In the genomic region with DNA sequence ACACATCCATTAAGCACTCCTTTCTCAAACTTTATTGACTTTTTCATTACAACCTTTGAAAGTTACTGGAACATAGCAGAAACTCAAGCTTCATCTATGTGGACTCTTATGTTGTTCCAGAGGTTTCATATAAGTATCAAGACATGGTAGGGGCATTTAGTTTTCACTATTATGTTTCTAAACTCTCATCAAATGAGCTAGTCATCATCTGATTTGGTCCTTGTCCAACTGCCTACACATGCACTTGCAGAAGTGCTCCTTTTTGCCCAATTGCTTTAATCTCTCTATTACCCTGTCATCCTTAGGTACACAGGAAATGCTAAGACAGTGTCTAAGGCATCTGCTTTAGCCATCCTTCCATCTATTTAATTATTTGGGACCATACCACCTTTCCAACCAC, we compare ENCODE assay signal across 26 cellular contexts. TPM values are rescaled to one million over a fixed set of nuclear protein-coding genes. Genes with fewer than 3 reads are reported as not detected.
"Had no signal": no experiment of that assay in that cellular context is flagged by ENCODE, and none has a peak within 500 bp of the region (broad histone marks: within the 10 kb centered on the region; RNA-seq: fewer than 3 reads in every experiment).

No MANE protein-coding gene starts in this region.

- H3K4me3 ChIP-seq: colonic mucosa, dorsolateral prefrontal cortex, left lung, lung, thoracic aorta, upper lobe of left lung had no signal

- H3K36me3 ChIP-seq: colonic mucosa, left lung, thoracic aorta, upper lobe of left lung had no signal

- H3K27ac ChIP-seq: colonic mucosa, dorsolateral prefrontal cortex, left lung, thoracic aorta, upper lobe of left lung, VCaP had no signal

- FAIRE-seq: astrocyte, endothelial cell of umbilical vein had no signal

- H3K27me3 ChIP-seq: colonic mucosa, dorsolateral prefrontal cortex, left lung, upper lobe of left lung had no signal

- H3K9me3 ChIP-seq: colonic mucosa, left lung, thoracic aorta, upper lobe of left lung had no signal

- H3K4me1 ChIP-seq: colonic mucosa, left lung, upper lobe of left lung had no signal

- ATAC-seq: activated CD4-positive, CD25-positive, alpha-beta regulatory T cell treated with anti-CD3 and anti-CD28 coated beads, Interleukin-2, amount 50 U/mL, for 24 hours; activated CD8-positive, alpha-beta memory T cell treated with anti-CD3 and anti-CD28 coated beads, Interleukin-2, amount 10 ng/mL, durations not matched to agents 7 days and 5 days; activated naive CD4-positive, alpha-beta T cell treated with anti-CD3 and anti-CD28 coated beads, Interleukin-2, amount 50 U/mL, for 72 hours; effector memory CD8-positive, alpha-beta T cell; esophagus mucosa; left lung; sciatic nerve; stimulated activated naive B cell treated with anti-CD40 and anti-IgM and Interleukin-4, amounts not matched to agents 10 μg/mL and 1 μg/mL and 100 μg/mL, for 72 hours had no signal

- DNase-seq: activated CD4-positive, alpha-beta memory T cell treated with anti-CD3 and anti-CD28 coated beads, Interleukin-2, amount 10 ng/mL, durations not matched to agents 7 days and 5 days; activated CD4-positive, alpha-beta T cell treated with anti-CD3 and anti-CD28 coated beads, Interleukin-2, amount 10 ng/mL, durations not matched to agents 24 days and 14 days; activated CD8-positive, alpha-beta memory T cell treated with anti-CD3 and anti-CD28 coated beads, Interleukin-2, amount 10 ng/mL, durations not matched to agents 7 days and 5 days; activated T-cell treated with anti-CD3 and anti-CD28 coated beads for 4 hours; colonic mucosa; dorsolateral prefrontal cortex; effector memory CD8-positive, alpha-beta T cell; kidney glomerular epithelial cell; left lung; naive B cell; nucleus accumbens; stimulated activated CD4-positive, alpha-beta T cell treated with anti-CD3 and anti-CD28 coated beads, Interleukin-2, amount 100 ng/mL, for 48 hours; stimulated activated CD8-positive, alpha-beta memory T cell treated with anti-CD3 and anti-CD28 coated beads, Interleukin-4, amount 100 ng/mL, for 48 hours; stimulated activated naive B cell treated with anti-CD40 and anti-IgM and Interleukin-4, amounts not matched to agents 10 μg/mL and 1 μg/mL and 100 μg/mL, for 72 hours; upper lobe of left lung had no signal

RNA-seq across cellular contexts. Expression of a gene that starts 42.2 kb away (rescaled TPM):
- total RNA-seq: activated CD4-positive, alpha-beta T cell treated with anti-CD3 and anti-CD28 coated beads, Interleukin-2, amount 10 ng/mL, durations not matched to agents 24 days and 14 days; activated CD8-positive, alpha-beta memory T cell treated with anti-CD3 and anti-CD28 coated beads, Interleukin-2, amount 10 ng/mL, durations not matched to agents 7 days and 5 days; activated naive CD4-positive, alpha-beta T cell treated with anti-CD3 and anti-CD28 coated beads, Interleukin-2, amount 50 U/mL, for 72 hours; colonic mucosa; mesenteric fat pad; mucosa of gallbladder had no signal
